14 cellular contexts compared by ENCODE assay signal in genomic region chr13:64672751-64673150, GRCh38.
A peak's percentile ranks its signal among the peaks of the same experiment; 100 is the strongest.
DNase-seq lines count a peak whose midpoint lies in the region; ATAC-seq, FAIRE-seq and TF ChIP-seq lines count a peak whose summit lies in the region.
"Had no signal": no experiment of that assay in that cellular context is flagged by ENCODE, and none has a peak within 500 bp of the region (broad histone marks: within the 10 kb centered on the region; RNA-seq: fewer than 3 reads in every experiment).

No MANE protein-coding gene starts in this region.

- H3K23ac ChIP-seq in IMR-90 (ENCODE audit: low read depth, low read length) = no peak overlapping the region

- no peak overlapping the region for H3K56ac ChIP-seq in IMR-90 (ENCODE audit: extremely low read depth, insufficient read depth, low read length)

- no peak overlapping the region for H2BK120ac ChIP-seq in IMR-90 (ENCODE audit: low read depth, low read length)

- dilution Hi-C loops in IMR-90 (cut with HindIII; ENCODE audit: low sequenced_read_pairs, unreplicated experiment) (no loop called here), mammary epithelial cell (cut with HindIII; ENCODE audit: low sequenced_read_pairs) (no loop called here)

- no peak overlapping the region for H2BK20ac ChIP-seq in IMR-90 (ENCODE audit: low read depth, low read length)

- H3K4me2 ChIP-seq in IMR-90 (ENCODE audit: low read depth, low read length) (no peak overlapping the region), mammary epithelial cell (ENCODE audit: insufficient read depth, low read depth, low read length) (peak overlapping the region; percentile 75)
- H3K4me2 ChIP-seq: BLaER1 had no signal

- no peaks in the 10 kb centered on the region for H3K9me3 ChIP-seq in IMR-90 (ENCODE audit: control insufficient read depth, insufficient read depth, low read length)
- no peaks in the 10 kb centered on the region for H3K9me3 ChIP-seq in mammary epithelial cell (replicated peaks; ENCODE audit: insufficient read depth, low read length)
- H3K9me3 ChIP-seq: BLaER1, HAP-1 had no signal

- 0 out of 2 replicates have a peak, but pooled peaks cover 4% of the 10 kb centered on the region for H3K9me1 ChIP-seq in IMR-90 (ENCODE audit: insufficient read depth, low read length)

- H3K9ac ChIP-seq in IMR-90 (ENCODE audit: low read depth, low read length) (no peak overlapping the region), mammary epithelial cell (ENCODE audit: insufficient read depth, low read length) (peak overlapping the region; percentile 1)
- H3K9ac ChIP-seq: BLaER1 had no signal

- H3K36me3 ChIP-seq in IMR-90 (ENCODE audit: control insufficient read depth, insufficient read depth, low read length) (no peaks in the 10 kb centered on the region), mammary epithelial cell (ENCODE audit: insufficient read depth, low read length) (no peaks in the 10 kb centered on the region)
- H3K36me3 ChIP-seq: BLaER1, HAP-1 had no signal

- H3K4me3 ChIP-seq in IMR-90 (ENCODE audit: insufficient read depth, low read depth, low read length) (no peak overlapping the region), mammary epithelial cell (replicated peaks in 1 of 3; ENCODE audit: insufficient read depth in 1 of 3, low read depth in 2 of 3, low read length in 3 of 3) (no peak overlapping the region)
- H3K4me3 ChIP-seq: BLaER1, HAP-1 had no signal

- H3K4me1 ChIP-seq in IMR-90 (ENCODE audit: control insufficient read depth, insufficient read depth, low read length) (peaks cover 2% of the 10 kb centered on the region; the same call in 1 of the 2 replicates), mammary epithelial cell (ENCODE audit: insufficient read depth, low read length) (peaks cover 27% of the 10 kb centered on the region), foreskin keratinocyte (peaks cover 6% of the 10 kb centered on the region)
- H3K4me1 ChIP-seq: BLaER1, HAP-1 had no signal

- H3K27ac ChIP-seq in IMR-90 (ENCODE audit: insufficient read depth, low read length) (no peak overlapping the region), mammary epithelial cell (ENCODE audit: insufficient read depth, low read depth, low read length) (peak overlapping the region; percentile 72), foreskin keratinocyte (peak overlapping the region; percentile 61)
- H3K27ac ChIP-seq: BLaER1 had no signal

- H4K20me1 ChIP-seq in IMR-90 (ENCODE audit: insufficient read depth, low read length) (no peaks in the 10 kb centered on the region), mammary epithelial cell (ENCODE audit: insufficient read depth, low read length) (no peaks in the 10 kb centered on the region)
- H4K20me1 ChIP-seq: BLaER1 had no signal

- no peak overlapping the region for H2BK5ac ChIP-seq in IMR-90 (ENCODE audit: low read depth, low read length, poor library complexity, severe bottlenecking)

- H4K91ac ChIP-seq in IMR-90 (ENCODE audit: insufficient read depth, low read depth, low read length) = no peak overlapping the region

- WGBS in IMR-90 (ENCODE audit: extremely low coverage in 2 of 2, insufficient read length in 1 of 2), 2 experiments = 83% methylated on average over 1 of the region's 2 CpGs; no CpG with 5 or more reads in 1 of the 2 experiments
- WGBS in mammary epithelial cell (ENCODE audit: low coverage, missing lambda C conversion rate) = 43% methylated on average over 2 of the region's 2 CpGs

- CTCF ChIA-PET in IMR-90 (lab: Yijun Ruan, JAX) (no interaction called here), mammary epithelial cell (lab: Charles Lee; ENCODE audit: low non-redundant PET) (no interaction called here)

- TF ChIP-seq CTCF in D721Med (IDR thresholded peaks at IDR 0.05; ENCODE audit: insufficient read depth, missing control alignments) = no peak
- no peak for TF ChIP-seq CTCF in IMR-90 (conservative IDR thresholded peaks at IDR 0.05; ENCODE audit: low read depth, low read length)
- TF ChIP-seq CTCF in mammary epithelial cell (conservative IDR thresholded peaks at IDR 0.05 in 1 of 2, IDR thresholded peaks at IDR 0.05 in 1 of 2; ENCODE audit: extremely low read depth in 1 of 2, insufficient read depth in 1 of 2, low read depth in 1 of 2, low read length in 2 of 2) = no peak
- TF ChIP-seq CTCF in foreskin keratinocyte (conservative IDR thresholded peaks at IDR 0.05) = no peak

- H3K27me3 ChIP-seq in IMR-90 (ENCODE audit: control insufficient read depth, insufficient read depth, low read length) (no peaks in the 10 kb centered on the region), mammary epithelial cell (ENCODE audit: insufficient read depth, low read length) (no peaks in the 10 kb centered on the region), foreskin keratinocyte (no peaks in the 10 kb centered on the region)
- H3K27me3 ChIP-seq: BLaER1 had no signal

- H3K4ac ChIP-seq in IMR-90 (ENCODE audit: low read depth, low read length) = no peak overlapping the region

- DNase-seq in D721Med (ENCODE audit: insufficient read length, low spot score) (no peak), IMR-90 (peak; percentile 7), mammary epithelial cell (peak; percentile 66), foreskin keratinocyte (peak; percentile 66 to 81), NCI-H1436 (lab: John Stamatoyannopoulos, UW) (no peak), retina (no peak), urothelium cell line (ENCODE audit: low spot score) (no peak)
- DNase-seq: 8988T; CD4-positive, alpha-beta memory T cell; DMS79 treated with DMSO at 0.1 percent for 48 hours; GF-D8 had no signal

- no peak overlapping the region for H3K14ac ChIP-seq in IMR-90 (replicated peaks; ENCODE audit: low read depth, low read length)

- POLR2A ChIA-PET in IMR-90 (lab: Charles Lee; ENCODE audit: unreplicated experiment) = no interaction called here

- in situ Hi-C loops in IMR-90 (cut with MboI; ENCODE audit: low sequenced_read_pairs) (no loop called here), mammary epithelial cell (cut with MboI; ENCODE audit: low sequenced_read_pairs in 2 of 2) (no loop called here)

- TF ChIP-seq RAD21 in IMR-90 (IDR thresholded peaks at IDR 0.05; ENCODE audit: low read length) = no peak

- no peaks in the 10 kb centered on the region for H3K79me2 ChIP-seq in mammary epithelial cell (ENCODE audit: insufficient read depth, low read length)

- H2AFZ ChIP-seq in IMR-90 (replicated peaks; ENCODE audit: low read length, poor library complexity) (no peak overlapping the region), mammary epithelial cell (ENCODE audit: low read depth, low read length) (peak overlapping the region; percentile 46)

- no peak for ATAC-seq in IMR-90 (ENCODE audit: low read depth)
- ATAC-seq in foreskin keratinocyte = peak; percentile 54
- no peak for ATAC-seq in HG03025 (IDR thresholded peaks at IDR 0.05; ENCODE audit: low FRiP score, unreplicated experiment)

- no peak overlapping the region for H3K18ac ChIP-seq in IMR-90 (ENCODE audit: low read depth, low read length)

- H4K8ac ChIP-seq in IMR-90 (ENCODE audit: low read depth in 2 of 2, low read length in 2 of 2) = no peak overlapping the region

- no TSS peak for BruUV-seq in IMR-90 (replicated peaks; lab: Mats Ljungman, UMichigan)
- BruUV-seq in mammary epithelial cell (replicated peaks; lab: Mats Ljungman, UMichigan) = no TSS peak

- no peak overlapping the region for H2AK5ac ChIP-seq in IMR-90 (ENCODE audit: low read depth, low read length)

- no peak for TF ChIP-seq POLR2A in IMR-90 (IDR thresholded peaks at IDR 0.05; ENCODE audit: low read depth, low read length)

- H2AK9ac ChIP-seq in IMR-90 (replicated peaks; ENCODE audit: low read depth, low read length, poor library complexity) = no peak overlapping the region

- intact Hi-C loops in IMR-90 (cut with micrococcal nuclease) = no loop called here
- intact Hi-C loops in mammary epithelial cell (cut with micrococcal nuclease) = loop anchor here (10.0 kb wide), 1 partner anchor 52 kb away; no protein-coding TSS in a partner anchor

- no peaks in the 10 kb centered on the region for H3K79me1 ChIP-seq in IMR-90 (ENCODE audit: low read depth in 1 of 2, low read length in 2 of 2)

- H2BK15ac ChIP-seq in IMR-90 (ENCODE audit: low read depth, low read length) = no peak overlapping the region

- H4K5ac ChIP-seq in IMR-90 (ENCODE audit: low read depth, low read length) = no peak overlapping the region

- FAIRE-seq in D721Med (lab: Jason Lieb, UNC) (peak; percentile 11), urothelium cell line (lab: Jason Lieb, UNC) (no peak)

TF ChIP-seq in IMR-90, 13 proteins besides CTCF, POLR2A, EP300 and RAD21:
- TF ChIP-seq CHD1 (IDR thresholded peaks at IDR 0.05; ENCODE audit: low read depth, low read length) (no peak), CEBPB (IDR thresholded peaks at IDR 0.05; ENCODE audit: low read depth, low read length) (no peak), FOS (IDR thresholded peaks at IDR 0.05; ENCODE audit: low read depth, low read length) (no peak), RFX5 (IDR thresholded peaks at IDR 0.05; ENCODE audit: low read depth, low read length) (no peak), MAZ (IDR thresholded peaks at IDR 0.05; ENCODE audit: borderline replicate concordance, low read depth, low read length) (no peak), MXI1 (IDR thresholded peaks at IDR 0.05; ENCODE audit: borderline replicate concordance, low read depth, low read length) (no peak), SMC3 (IDR thresholded peaks at IDR 0.05; ENCODE audit: low read depth, low read length) (no peak), ELK1 (IDR thresholded peaks at IDR 0.05; ENCODE audit: borderline replicate concordance, low read depth, low read length) (no peak), NFE2L2 (IDR thresholded peaks at IDR 0.05; ENCODE audit: low read depth, low read length) (no peak), BHLHE40 (IDR thresholded peaks at IDR 0.05; ENCODE audit: low read depth, low read length) (no peak), RCOR1 (IDR thresholded peaks at IDR 0.05; ENCODE audit: insufficient replicate concordance, low read length) (no peak), USF2 (IDR thresholded peaks at IDR 0.05; ENCODE audit: low read depth, low read length) (no peak), MAFK (IDR thresholded peaks at IDR 0.05; ENCODE audit: low read depth, low read length) (no peak)

Comparison
In these comparisons a context has a peak if more than half of its experiments do, and no peak if none do; other contexts are left out.
1. DNase-seq: peak in IMR-90 (single experiment), mammary epithelial cell (single experiment) and foreskin keratinocyte (2 of 2); none in D721Med (single experiment), NCI-H1436 (single experiment), retina (single experiment) and urothelium cell line (single experiment).